10 cellular contexts compared by ENCODE assay signal in the genomic region with DNA sequence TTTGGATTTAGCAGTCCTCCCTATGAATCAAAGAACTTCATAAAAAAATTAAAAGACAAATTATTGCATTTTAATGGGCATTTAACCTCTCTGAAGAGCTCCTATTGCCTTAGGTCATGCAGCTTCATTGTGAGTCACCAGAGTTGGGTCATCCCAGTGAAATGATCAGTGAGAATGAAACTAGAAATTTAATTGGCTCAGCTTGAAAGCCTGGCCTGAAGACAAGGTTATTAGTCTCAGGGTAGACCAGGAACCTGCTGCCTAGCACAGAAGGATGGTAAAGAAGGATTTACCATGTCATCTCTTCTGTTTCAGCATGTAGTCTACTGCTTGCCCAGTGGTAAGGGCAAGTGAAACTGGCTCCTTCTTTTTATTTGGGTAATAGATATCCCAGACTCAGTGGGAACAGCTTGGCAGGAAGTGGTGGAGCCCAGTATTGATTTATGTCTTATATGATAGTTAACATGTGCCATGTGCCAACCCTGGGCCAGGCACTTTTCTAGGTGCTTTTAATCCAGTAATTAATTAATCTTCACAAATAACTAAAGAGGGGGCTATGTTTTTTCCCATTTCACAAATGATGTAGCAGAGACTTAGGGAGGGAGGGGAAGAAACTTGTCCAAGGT. TPM values are rescaled to one million over a fixed set of nuclear protein-coding genes. Genes with fewer than 3 reads are reported as not detected.
DNase-seq lines count a peak whose midpoint lies in the region; ATAC-seq and TF ChIP-seq lines count a peak whose summit lies in the region.
"Had no signal": no experiment of that assay in that cellular context is flagged by ENCODE, and none has a peak within 500 bp of the region (broad histone marks: within the 10 kb centered on the region; RNA-seq: fewer than 3 reads in every experiment).

No MANE protein-coding gene starts in this region.

- peak overlapping the region; percentile 39 for H2AFZ ChIP-seq in ACC112 (ENCODE audit: low read length, unreplicated experiment)
- H2AFZ ChIP-seq in OCI-LY7 (ENCODE audit: low read length): no peak overlapping the region

- no peaks in the 10 kb centered on the region for H3K9me3 ChIP-seq in OCI-LY7 (ENCODE audit: low read length)

- DNase-seq in NCI-H2196 (lab: John Stamatoyannopoulos, UW; ENCODE audit: unreplicated experiment): peak; percentile 29
- DNase-seq in erythroblast (lab: John Stamatoyannopoulos, UW): peak; percentile 5 to 67
- no peak for DNase-seq in OCI-LY7 (ENCODE audit: low spot score)
- DNase-seq in HK-2 (ENCODE audit: unreplicated experiment): no peak
- DNase-seq in activated T-cell treated with anti-CD3 and anti-CD28 coated beads, Interleukin-2, amount 50 U/mL, for 1 hour: no peak
- no peak for DNase-seq in NCI-H1417 treated with DMSO at 0.1 percent for 48 hours (lab: John Stamatoyannopoulos, UW)
- DNase-seq: hypothalamus had no signal

- H3K79me2 ChIP-seq in ACC112 (ENCODE audit: control insufficient read depth, insufficient read depth, low read length, unreplicated experiment) (no peaks in the 10 kb centered on the region), OCI-LY7 (ENCODE audit: insufficient read depth, low read depth, low read length) (no peaks in the 10 kb centered on the region)

- POLR2A ChIA-PET in OCI-LY7 (lab: Charles Lee): no interaction called here

- H3K9me2 ChIP-seq in OCI-LY7 (ENCODE audit: insufficient read depth, low read length): no peaks in the 10 kb centered on the region

- no peaks in the 10 kb centered on the region for H3K36me3 ChIP-seq in ACC112 (ENCODE audit: insufficient read depth, low read length)
- H3K36me3 ChIP-seq in OCI-LY7 (ENCODE audit: insufficient read depth, low read length): no peaks in the 10 kb centered on the region

- no peak overlapping the region for H3K4me2 ChIP-seq in OCI-LY7 (ENCODE audit: low read length)

- no peak for TF ChIP-seq CTCF in OCI-LY7 (conservative IDR thresholded peaks at IDR 0.05; ENCODE audit: low read length)

- intact Hi-C loops in OCI-LY7 (cut with micrococcal nuclease; ENCODE audit: unreplicated experiment): no loop called here

- H3K27me3 ChIP-seq in ACC112 (ENCODE audit: insufficient read depth, low read length): no peaks in the 10 kb centered on the region

- CTCF ChIA-PET in OCI-LY7 (lab: Charles Lee; ENCODE audit: unreplicated experiment): no interaction called here

- H3K4me1 ChIP-seq in ACC112 (ENCODE audit: control insufficient read depth, insufficient read depth, low read length, unreplicated experiment) (peaks cover 25% of the 10 kb centered on the region), OCI-LY7 (ENCODE audit: insufficient read depth, low read length, poor library complexity, severe bottlenecking) (no peaks in the 10 kb centered on the region)

- H4K20me1 ChIP-seq in OCI-LY7 (ENCODE audit: insufficient read depth, low read length): no peaks in the 10 kb centered on the region

- H3K4me3 ChIP-seq in ACC112 (ENCODE audit: low read depth, low read length) (no peak overlapping the region), OCI-LY7 (ENCODE audit: low read depth, low read length, poor library complexity, severe bottlenecking) (no peak overlapping the region)
- H3K4me3 ChIP-seq: SK-N-MC had no signal

- no peak for TF ChIP-seq POLR2A in erythroblast (IDR thresholded peaks at IDR 0.05; ENCODE audit: low read length)

- ATAC-seq in GM18909 (IDR thresholded peaks at IDR 0.05; ENCODE audit: poor library complexity, unreplicated experiment): peak; percentile 65

- H3K27ac ChIP-seq in ACC112 (ENCODE audit: low read depth, low read length) (peak overlapping the region; percentile 32; the same call in 1 of the 2 replicates), OCI-LY7 (ENCODE audit: low read depth, low read length, poor library complexity, severe bottlenecking) (no peak overlapping the region)
- H3K27ac ChIP-seq: SK-N-MC had no signal

- BruUV-seq in OCI-LY7 (replicated peaks; lab: Mats Ljungman, UMichigan): no TSS peak

RNA-seq across cellular contexts. Expression of gene LAMC2, which starts 23.6 kb away (rescaled TPM):
- total RNA-seq in OCI-LY7 (2014; rRNA removed; shearing (Covaris generic)): not detected in 2 replicates
- total RNA-seq in OCI-LY7 (2022): 0.38 and 0.63 TPM in 2 replicates

Comparison
In these comparisons a context has a peak if more than half of its experiments do, and no peak if none do; other contexts are left out.
1. DNase-seq: peak in NCI-H2196 (single experiment) and erythroblast (2 of 2); none in OCI-LY7 (single experiment), HK-2 (single experiment), activated T-cell treated with anti-CD3 and anti-CD28 coated beads, Interleukin-2, amount 50 U/mL, for 1 hour (single experiment) and NCI-H1417 treated with DMSO at 0.1 percent for 48 hours (single experiment).